8 cellular contexts compared by ENCODE assay signal in genomic region chr3:178084938-178085816, GRCh38.
DNase-seq lines count a peak whose midpoint lies in the region; ATAC-seq, FAIRE-seq and TF ChIP-seq lines count a peak whose summit lies in the region.

No MANE protein-coding gene starts in this region.

- ATAC-seq in upper lobe of right lung (peak; percentile 77), GM19324 (IDR thresholded peaks at IDR 0.05; ENCODE audit: low FRiP score, unreplicated experiment) (no peak)

- no peaks in the 10 kb centered on the region for H3K9me3 Mint-ChIP-seq in activated T-cell treated with anti-CD3 and anti-CD28 coated beads, Interleukin-2, amount 50 U/mL, for 24 hours
- no peaks in the 10 kb centered on the region for H3K9me3 Mint-ChIP-seq in neural progenitor cell

- no peak for TF ChIP-seq CTCF in neural progenitor cell (IDR thresholded peaks at IDR 0.05)
- no peak for TF ChIP-seq CTCF in upper lobe of right lung (IDR thresholded peaks at IDR 0.05)

- no peak overlapping the region for H3K27ac Mint-ChIP-seq in activated T-cell treated with anti-CD3 and anti-CD28 coated beads, Interleukin-2, amount 50 U/mL, for 24 hours
- peak overlapping the region; percentile 96 for H3K27ac Mint-ChIP-seq in neural progenitor cell

- no peaks in the 10 kb centered on the region for H3F3A ChIP-seq in neural progenitor cell (ENCODE audit: low read depth)

- no peaks in the 10 kb centered on the region for H3K27me3 ChIP-seq in neural progenitor cell
- no peaks in the 10 kb centered on the region for H3K27me3 ChIP-seq in upper lobe of right lung

- peak overlapping the region; percentile 69 for H2AFZ ChIP-seq in neural progenitor cell (replicated peaks)

- H3K36me3 Mint-ChIP-seq in activated T-cell treated with anti-CD3 and anti-CD28 coated beads, Interleukin-2, amount 50 U/mL, for 24 hours (ENCODE audit: low read depth) = no peaks in the 10 kb centered on the region
- H3K36me3 Mint-ChIP-seq in neural progenitor cell = no peaks in the 10 kb centered on the region

- H3K27ac ChIP-seq in neural progenitor cell (no peak overlapping the region), upper lobe of right lung (peak overlapping the region; percentile 53)

- H3K4me3 ChIP-seq in neural progenitor cell (no peak overlapping the region), upper lobe of right lung (no peak overlapping the region)

- H3K27me3 Mint-ChIP-seq in activated T-cell treated with anti-CD3 and anti-CD28 coated beads, Interleukin-2, amount 50 U/mL, for 24 hours = no peaks in the 10 kb centered on the region
- H3K27me3 Mint-ChIP-seq in neural progenitor cell (ENCODE audit: insufficient read depth, low read depth) = no peaks in the 10 kb centered on the region

- H3K4me2 ChIP-seq in neural progenitor cell = peak overlapping the region; percentile 67

- DNase-seq in DMS 273 treated with DMSO at 0.1 percent for 48 hours (lab: John Stamatoyannopoulos, UW) (peak; percentile 74), NCI-H2107 treated with DMSO at 0.1 percent for 48 hours (lab: John Stamatoyannopoulos, UW; ENCODE audit: unreplicated experiment) (peak; percentile 99), globus pallidus (ENCODE audit: low spot score) (peak; percentile 91), neural progenitor cell (ENCODE audit: low spot score) (peak; percentile 84), upper lobe of right lung (no peak), RCC 7860 (ENCODE audit: low spot score) (no peak)
- DNase-seq in activated T-cell treated with anti-CD3 and anti-CD28 coated beads, Interleukin-2, amount 50 U/mL, for 24 hours = peak; percentile 39

- peaks cover 35% of the 10 kb centered on the region for H3K4me1 Mint-ChIP-seq in activated T-cell treated with anti-CD3 and anti-CD28 coated beads, Interleukin-2, amount 50 U/mL, for 24 hours (ENCODE audit: low read depth)
- peaks cover 74% of the 10 kb centered on the region for H3K4me1 Mint-ChIP-seq in neural progenitor cell

- H3K9me3 ChIP-seq in neural progenitor cell (ENCODE audit: low read depth) (no peaks in the 10 kb centered on the region), upper lobe of right lung (no peaks in the 10 kb centered on the region)

- no peak for FAIRE-seq in RCC 7860 (lab: Jason Lieb, UNC)

- H3K4me1 ChIP-seq in neural progenitor cell (peaks cover 43% of the 10 kb centered on the region), upper lobe of right lung (peaks cover 24% of the 10 kb centered on the region)

- H4K20me1 ChIP-seq in neural progenitor cell (ENCODE audit: low read depth) = no peaks in the 10 kb centered on the region

- H3K79me2 ChIP-seq in neural progenitor cell (ENCODE audit: low read depth) = no peaks in the 10 kb centered on the region

- H3K4me3 Mint-ChIP-seq in activated T-cell treated with anti-CD3 and anti-CD28 coated beads, Interleukin-2, amount 50 U/mL, for 24 hours = no peak overlapping the region
- peak overlapping the region; percentile 66 for H3K4me3 Mint-ChIP-seq in neural progenitor cell

- intact Hi-C loops in upper lobe of right lung (cut with DNase I) = no loop called here

- no peaks in the 10 kb centered on the region for H3K36me3 ChIP-seq in neural progenitor cell
- no peaks in the 10 kb centered on the region for H3K36me3 ChIP-seq in upper lobe of right lung

- no peak overlapping the region for H3K9ac ChIP-seq in neural progenitor cell

Comparison
In these comparisons a context has a peak if more than half of its experiments do, and no peak if none do; other contexts are left out.
1. DNase-seq: peak in DMS 273 treated with DMSO at 0.1 percent for 48 hours (single experiment), NCI-H2107 treated with DMSO at 0.1 percent for 48 hours (single experiment), activated T-cell treated with anti-CD3 and anti-CD28 coated beads, Interleukin-2, amount 50 U/mL, for 24 hours (single experiment), globus pallidus (single experiment) and neural progenitor cell (single experiment); none in upper lobe of right lung (single experiment) and RCC 7860 (single experiment).